Comparison of ENCODE assay signal across 1 cellular context in genomic region chr14:69101331-69101826, GRCh38.
A peak's percentile ranks its signal among the peaks of the same experiment; 100 is the strongest.
TF ChIP-seq lines count a peak whose summit lies in the region.

No MANE protein-coding gene starts in this region.

TF ChIP-seq in K562, 482 proteins besides CTCF, POLR2A, EP300 and RAD21 (continued from another document and continues in another):
- TF ChIP-seq, protein P1, sequence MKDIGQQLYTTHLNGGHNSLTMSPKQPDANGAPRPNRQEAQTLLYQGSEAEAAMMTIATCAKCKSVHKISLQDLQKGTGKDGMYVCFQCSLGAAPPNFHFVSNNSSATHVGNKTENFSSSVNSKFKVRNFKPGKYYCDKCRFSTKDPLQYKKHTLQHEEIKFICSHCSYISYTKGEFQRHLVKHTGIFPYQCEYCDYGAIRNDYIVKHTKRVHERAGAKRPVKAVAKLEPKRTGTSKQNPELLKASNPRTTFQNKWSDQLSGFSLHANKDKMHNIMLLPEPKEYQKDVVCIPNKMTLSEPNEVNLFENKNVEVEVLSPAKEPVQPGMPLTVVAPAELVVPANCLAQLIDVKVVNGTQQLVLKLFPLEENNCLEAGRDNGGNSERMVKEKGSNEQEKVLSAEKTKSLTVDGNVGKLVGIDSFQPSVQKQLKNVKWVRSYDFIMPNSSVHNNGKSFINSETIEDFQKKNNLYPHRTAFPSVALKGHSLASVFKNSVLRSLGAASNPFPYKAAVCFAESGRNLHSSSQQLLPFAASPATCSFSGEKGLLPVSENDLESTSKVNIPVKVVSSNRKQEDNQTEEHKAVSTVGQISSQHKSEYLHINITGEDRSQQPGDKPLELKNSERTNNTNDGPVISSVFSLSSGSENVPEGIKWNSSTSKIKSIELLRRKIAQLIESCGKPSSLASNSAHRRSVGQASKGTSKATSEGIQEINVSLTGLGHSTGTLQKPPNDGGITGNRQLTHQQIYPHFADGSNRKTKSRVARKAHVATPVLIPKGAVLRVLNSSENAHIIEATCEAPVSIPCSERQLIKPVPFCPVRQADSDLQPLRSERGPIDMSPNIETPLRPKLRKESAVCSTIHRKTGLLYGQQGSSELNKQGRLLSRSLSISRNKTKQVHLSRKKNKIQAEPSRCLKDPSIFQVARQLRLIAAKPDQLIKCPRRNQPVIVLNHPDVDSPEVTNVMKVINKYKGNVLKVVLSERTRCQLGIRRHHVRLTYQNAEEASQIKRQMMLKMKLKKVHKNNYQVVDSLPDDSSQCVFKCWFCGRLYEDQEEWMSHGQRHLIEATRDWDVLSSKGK (CRISPR knock-in tag; IDR thresholded peaks at IDR 0.05) = no peak
- TF ChIP-seq ZNF592 (IDR thresholded peaks at IDR 0.05) = peak; percentile 84
- no peak for TF ChIP-seq CC2D1A (IDR thresholded peaks at IDR 0.05)
- TF ChIP-seq NRF1 (conservative IDR thresholded peaks at IDR 0.05 in 1 of 2, IDR thresholded peaks at IDR 0.05 in 1 of 2) = no peak
- TF ChIP-seq ZNF121 (CRISPR knock-in tag; conservative IDR thresholded peaks at IDR 0.05) = no peak
- no peak for TF ChIP-seq NCOA4 (IDR thresholded peaks at IDR 0.05; ENCODE audit: partially characterized antibody)
- TF ChIP-seq TCF3 (CRISPR knock-in tag; IDR thresholded peaks at IDR 0.05) = peak; percentile 59
- no peak for TF ChIP-seq ZKSCAN8 (CRISPR knock-in tag; IDR thresholded peaks at IDR 0.05)
- TF ChIP-seq RHOXF2B (CRISPR knock-in tag; conservative IDR thresholded peaks at IDR 0.05) = no peak
- TF ChIP-seq SRSF7 (optimal IDR thresholded peaks at IDR 0.05; ENCODE audit: low read depth, low read length) = no peak
- TF ChIP-seq, protein P2, sequence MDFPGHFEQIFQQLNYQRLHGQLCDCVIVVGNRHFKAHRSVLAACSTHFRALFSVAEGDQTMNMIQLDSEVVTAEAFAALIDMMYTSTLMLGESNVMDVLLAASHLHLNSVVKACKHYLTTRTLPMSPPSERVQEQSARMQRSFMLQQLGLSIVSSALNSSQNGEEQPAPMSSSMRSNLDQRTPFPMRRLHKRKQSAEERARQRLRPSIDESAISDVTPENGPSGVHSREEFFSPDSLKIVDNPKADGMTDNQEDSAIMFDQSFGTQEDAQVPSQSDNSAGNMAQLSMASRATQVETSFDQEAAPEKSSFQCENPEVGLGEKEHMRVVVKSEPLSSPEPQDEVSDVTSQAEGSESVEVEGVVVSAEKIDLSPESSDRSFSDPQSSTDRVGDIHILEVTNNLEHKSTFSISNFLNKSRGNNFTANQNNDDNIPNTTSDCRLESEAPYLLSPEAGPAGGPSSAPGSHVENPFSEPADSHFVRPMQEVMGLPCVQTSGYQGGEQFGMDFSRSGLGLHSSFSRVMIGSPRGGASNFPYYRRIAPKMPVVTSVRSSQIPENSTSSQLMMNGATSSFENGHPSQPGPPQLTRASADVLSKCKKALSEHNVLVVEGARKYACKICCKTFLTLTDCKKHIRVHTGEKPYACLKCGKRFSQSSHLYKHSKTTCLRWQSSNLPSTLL (IDR thresholded peaks at IDR 0.05) = no peak
- no peak for TF ChIP-seq HIVEP1 (CRISPR knock-in tag; IDR thresholded peaks at IDR 0.05)
- no peak for TF ChIP-seq NFE2L1 (tag; IDR thresholded peaks at IDR 0.05; ENCODE audit: borderline replicate concordance, low read depth)
- 0 out of 2 replicates have a peak, but pooled peaks have one; percentile 43 for TF ChIP-seq ETV5 (CRISPR knock-in tag; IDR thresholded peaks at IDR 0.05; ENCODE audit: low read depth)
- TF ChIP-seq NR4A1 (CRISPR knock-in tag; IDR thresholded peaks at IDR 0.05) = no peak
- peak; percentile 40 for TF ChIP-seq NR4A1 (tag; IDR thresholded peaks at IDR 0.05)
- TF ChIP-seq TEAD4 (IDR thresholded peaks at IDR 0.05; ENCODE audit: low read length) = peak; percentile 48; the same call in 1 of the 2 replicates
- TF ChIP-seq TEAD4 (CRISPR knock-in tag; IDR thresholded peaks at IDR 0.05; ENCODE audit: borderline replicate concordance) = no peak
- TF ChIP-seq KDM5B (IDR thresholded peaks at IDR 0.05; ENCODE audit: insufficient replicate concordance, low read depth, low read length) = no peak
- TF ChIP-seq SRSF9 (IDR thresholded peaks at IDR 0.05; ENCODE audit: borderline replicate concordance, low read depth, low read length) = no peak
- no peak; the same call in 1 of the 2 replicates for TF ChIP-seq ZNF41 (CRISPR knock-in tag; conservative IDR thresholded peaks at IDR 0.05)
- TF ChIP-seq CREB1 (IDR thresholded peaks at IDR 0.05) = no peak
- no peak for TF ChIP-seq CREB1 (CRISPR knock-in tag; IDR thresholded peaks at IDR 0.05)
- no peak for TF ChIP-seq E2F6 (IDR thresholded peaks at IDR 0.05; ENCODE audit: borderline replicate concordance in 1 of 2, extremely low read depth in 1 of 2, insufficient read depth in 1 of 2, insufficient read length in 1 of 2, low read depth in 1 of 2, low read length in 1 of 2, poor library complexity in 1 of 2, severe bottlenecking in 1 of 2)
- TF ChIP-seq RBM34 (IDR thresholded peaks at IDR 0.05; ENCODE audit: borderline replicate concordance, insufficient read depth, low read length) = no peak
- TF ChIP-seq CCAR2 (IDR thresholded peaks at IDR 0.05; ENCODE audit: low read depth, low read length) = no peak
- no peak for TF ChIP-seq HDAC8 (tag; IDR thresholded peaks at IDR 0.05)
- peak; percentile 84 for TF ChIP-seq NR2C1 (IDR thresholded peaks at IDR 0.05)
- TF ChIP-seq NR2C1 (tag; IDR thresholded peaks at IDR 0.05) = peak; percentile 90
- no peak for TF ChIP-seq MAFK (IDR thresholded peaks at IDR 0.05; ENCODE audit: low read length)
- no peak for TF ChIP-seq HCFC1 (IDR thresholded peaks at IDR 0.05; ENCODE audit: low read depth, low read length)
- TF ChIP-seq NCOA1 (IDR thresholded peaks at IDR 0.05; ENCODE audit: low read depth) = no peak
- TF ChIP-seq ARID1B (IDR thresholded peaks at IDR 0.05) = peak; percentile 70
- no peak for TF ChIP-seq EGR1 (conservative IDR thresholded peaks at IDR 0.05)
- no peak for TF ChIP-seq ZNF217 (CRISPR knock-in tag; IDR thresholded peaks at IDR 0.05)
- TF ChIP-seq, protein P3, sequence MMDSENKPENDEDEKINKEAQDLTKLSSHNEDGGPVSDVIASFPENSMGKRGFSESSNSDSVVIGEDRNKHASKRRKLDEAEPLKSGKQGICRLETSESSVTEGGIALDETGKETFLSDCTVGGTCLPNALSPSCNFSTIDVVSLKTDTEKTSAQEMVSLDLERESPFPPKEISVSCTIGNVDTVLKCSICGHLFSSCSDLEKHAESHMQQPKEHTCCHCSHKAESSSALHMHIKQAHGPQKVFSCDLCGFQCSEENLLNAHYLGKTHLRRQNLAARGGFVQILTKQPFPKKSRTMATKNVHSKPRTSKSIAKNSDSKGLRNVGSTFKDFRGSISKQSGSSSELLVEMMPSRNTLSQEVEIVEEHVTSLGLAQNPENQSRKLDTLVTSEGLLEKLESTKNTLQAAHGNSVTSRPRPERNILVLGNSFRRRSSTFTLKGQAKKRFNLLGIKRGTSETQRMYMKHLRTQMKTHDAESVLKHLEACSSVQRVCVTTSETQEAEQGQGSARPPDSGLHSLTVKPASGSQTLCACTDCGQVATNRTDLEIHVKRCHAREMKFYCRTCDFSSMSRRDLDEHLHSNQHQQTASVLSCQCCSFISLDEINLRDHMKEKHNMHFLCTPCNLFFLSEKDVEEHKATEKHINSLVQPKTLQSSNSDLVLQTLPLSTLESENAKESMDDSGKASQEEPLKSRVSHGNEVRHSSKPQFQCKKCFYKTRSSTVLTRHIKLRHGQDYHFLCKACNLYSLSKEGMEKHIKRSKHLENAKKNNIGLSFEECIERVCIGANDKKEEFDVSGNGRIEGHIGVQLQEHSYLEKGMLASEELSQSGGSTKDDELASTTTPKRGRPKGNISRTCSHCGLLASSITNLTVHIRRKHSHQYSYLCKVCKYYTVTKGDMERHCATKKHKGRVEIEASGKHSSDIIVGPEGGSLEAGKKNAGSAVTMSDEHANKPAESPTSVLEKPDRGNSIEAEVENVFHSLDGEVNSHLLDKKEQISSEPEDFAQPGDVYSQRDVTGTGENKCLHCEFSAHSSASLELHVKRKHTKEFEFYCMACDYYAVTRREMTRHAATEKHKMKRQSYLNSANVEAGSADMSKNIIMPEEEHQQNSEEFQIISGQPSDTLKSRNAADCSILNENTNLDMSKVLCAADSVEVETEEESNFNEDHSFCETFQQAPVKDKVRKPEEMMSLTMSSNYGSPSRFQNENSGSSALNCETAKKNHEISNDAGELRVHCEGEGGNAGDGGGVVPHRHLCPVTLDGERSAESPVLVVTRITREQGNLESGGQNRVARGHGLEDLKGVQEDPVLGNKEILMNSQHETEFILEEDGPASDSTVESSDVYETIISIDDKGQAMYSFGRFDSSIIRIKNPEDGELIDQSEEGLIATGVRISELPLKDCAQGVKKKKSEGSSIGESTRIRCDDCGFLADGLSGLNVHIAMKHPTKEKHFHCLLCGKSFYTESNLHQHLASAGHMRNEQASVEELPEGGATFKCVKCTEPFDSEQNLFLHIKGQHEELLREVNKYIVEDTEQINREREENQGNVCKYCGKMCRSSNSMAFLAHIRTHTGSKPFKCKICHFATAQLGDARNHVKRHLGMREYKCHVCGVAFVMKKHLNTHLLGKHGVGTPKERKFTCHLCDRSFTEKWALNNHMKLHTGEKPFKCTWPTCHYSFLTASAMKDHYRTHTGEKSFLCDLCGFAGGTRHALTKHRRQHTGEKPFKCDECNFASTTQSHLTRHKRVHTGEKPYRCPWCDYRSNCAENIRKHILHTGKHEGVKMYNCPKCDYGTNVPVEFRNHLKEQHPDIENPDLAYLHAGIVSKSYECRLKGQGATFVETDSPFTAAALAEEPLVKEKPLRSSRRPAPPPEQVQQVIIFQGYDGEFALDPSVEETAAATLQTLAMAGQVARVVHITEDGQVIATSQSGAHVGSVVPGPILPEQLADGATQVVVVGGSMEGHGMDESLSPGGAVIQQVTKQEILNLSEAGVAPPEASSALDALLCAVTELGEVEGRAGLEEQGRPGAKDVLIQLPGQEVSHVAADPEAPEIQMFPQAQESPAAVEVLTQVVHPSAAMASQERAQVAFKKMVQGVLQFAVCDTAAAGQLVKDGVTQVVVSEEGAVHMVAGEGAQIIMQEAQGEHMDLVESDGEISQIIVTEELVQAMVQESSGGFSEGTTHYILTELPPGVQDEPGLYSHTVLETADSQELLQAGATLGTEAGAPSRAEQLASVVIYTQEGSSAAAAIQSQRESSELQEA (IDR thresholded peaks at IDR 0.05; ENCODE audit: low read depth) = no peak
- TF ChIP-seq YBX1 (IDR thresholded peaks at IDR 0.05) = no peak
- no peak for TF ChIP-seq ZNF830 (CRISPR knock-in tag; IDR thresholded peaks at IDR 0.05)
